Comparison of ENCODE assay signal across 19 cellular contexts in the genomic region with DNA sequence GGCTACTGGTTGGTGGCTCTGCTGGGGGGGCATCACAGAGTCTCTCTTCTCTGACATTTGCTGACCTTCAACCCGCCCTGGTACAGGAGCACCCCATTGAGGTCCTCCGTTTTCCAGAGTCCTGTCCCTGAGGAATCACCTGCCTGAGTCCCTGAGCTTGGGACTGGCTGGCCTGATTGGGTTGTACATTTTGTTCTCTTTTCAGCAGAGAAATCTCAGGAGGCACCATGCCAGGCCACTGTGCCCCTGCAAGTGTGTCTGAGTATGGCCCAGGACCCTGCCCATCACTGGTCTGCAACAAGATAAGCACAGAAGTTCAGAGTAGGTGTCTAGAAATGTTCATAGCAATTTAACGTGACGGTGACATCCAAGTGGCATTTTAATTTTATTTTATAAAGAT.
DNase-seq lines count a peak whose midpoint lies in the region; ATAC-seq and TF ChIP-seq lines count a peak whose summit lies in the region.
"Had no signal": no experiment of that assay in that cellular context is flagged by ENCODE, and none has a peak within 500 bp of the region (broad histone marks: within the 10 kb centered on the region; RNA-seq: fewer than 3 reads in every experiment).

No MANE protein-coding gene starts in this region.

- H3K9ac ChIP-seq in BLaER1 treated with 17β-estradiol and CSF1 and Interleukin-3, amounts not matched to agents 10 nM and 100 nM = peak overlapping the region in 2 of 11 experiments; percentile 4 to 25; a peak in 2 of 22 replicates
- H3K9ac ChIP-seq in SU-DHL-6 (ENCODE audit: low read length) (no peak overlapping the region), rectal smooth muscle tissue (ENCODE audit: low read length) (peak overlapping the region; percentile 10)

- no peaks in the 10 kb centered on the region for H3K9me2 ChIP-seq in SU-DHL-6 (replicated peaks; ENCODE audit: insufficient read depth, low read length)

- H3K27ac ChIP-seq in BLaER1 treated with 17β-estradiol and CSF1 and Interleukin-3, amounts not matched to agents 10 nM and 100 nM = peak overlapping the region in 9 of 11 experiments; percentile 0 to 54 (median 25); a peak in 13 of 22 replicates
- H3K27ac ChIP-seq in SU-DHL-6 (ENCODE audit: low read depth, low read length) (peak overlapping the region; percentile 69), gastroesophageal sphincter (peak overlapping the region; percentile 82 to 90 (median 84)), rectal smooth muscle tissue (ENCODE audit: low read depth, low read length) (peak overlapping the region; percentile 88)
- H3K27ac ChIP-seq: breast epithelium had no signal

- ATAC-seq in gastroesophageal sphincter = no peak
- no peak for ATAC-seq in mucosa of descending colon
- no peak for ATAC-seq in HG03457 (IDR thresholded peaks at IDR 0.05; ENCODE audit: unreplicated experiment)
- ATAC-seq: activated CD4-positive, CD25-positive, alpha-beta regulatory T cell treated with anti-CD3 and anti-CD28 coated beads, Interleukin-2, amount 50 U/mL, for 24 hours; activated CD8-positive, alpha-beta T cell treated with anti-CD3 and anti-CD28 coated beads, Interleukin-2, amount 10 ng/mL, durations not matched to agents 7 days and 5 days had no signal

- H3K36me3 ChIP-seq in BLaER1 treated with 17β-estradiol and CSF1 and Interleukin-3, amounts not matched to agents 10 nM and 100 nM = peaks cover 0 to 52% (median 28%) of the 10 kb centered on the region in 11 experiments; a peak in 15 of 22 replicates
- no peaks in the 10 kb centered on the region for H3K36me3 ChIP-seq in SU-DHL-6 (ENCODE audit: low read length)
- H3K36me3 ChIP-seq in gastroesophageal sphincter = no peaks in the 10 kb centered on the region
- H3K36me3 ChIP-seq in rectal smooth muscle tissue (ENCODE audit: control insufficient read depth, insufficient read depth, low read length) = no peaks in the 10 kb centered on the region
- H3K36me3 ChIP-seq in mucosa of descending colon (ENCODE audit: low read depth) = no peaks in the 10 kb centered on the region
- H3K36me3 ChIP-seq: breast epithelium had no signal

- no peak overlapping the region for H2AFZ ChIP-seq in SU-DHL-6 (ENCODE audit: low read depth, low read length, severe bottlenecking)

- peaks cover 82 to 100% (median 93%) of the 10 kb centered on the region in 10 experiments for H3K4me1 ChIP-seq in BLaER1 treated with 17β-estradiol and CSF1 and Interleukin-3, amounts not matched to agents 10 nM and 100 nM
- H3K4me1 ChIP-seq in gastroesophageal sphincter = peaks cover 0 to 99% (median 23%) of the 10 kb centered on the region in 3 donors
- peaks cover 52% of the 10 kb centered on the region for H3K4me1 ChIP-seq in rectal smooth muscle tissue (ENCODE audit: control insufficient read depth, insufficient read depth, low read length)
- no peaks in the 10 kb centered on the region for H3K4me1 ChIP-seq in mucosa of descending colon (ENCODE audit: low read depth)
- H3K4me1 ChIP-seq: breast epithelium had no signal

- 69 to 93% methylated on average over 2 to 3 of the region's 4 CpGs for WGBS in gastroesophageal sphincter (ENCODE audit: low coverage in 1 of 2), 2 donors

- TF ChIP-seq CTCF in SU-DHL-6 (IDR thresholded peaks at IDR 0.05; ENCODE audit: insufficient read depth, low read length, poor library complexity, severe bottlenecking) (no peak), gastroesophageal sphincter (IDR thresholded peaks at IDR 0.05) (no peak), mucosa of descending colon (IDR thresholded peaks at IDR 0.05) (no peak)

- no peak for TF ChIP-seq EP300 in gastroesophageal sphincter (IDR thresholded peaks at IDR 0.05)

- H3K79me2 ChIP-seq in SU-DHL-6 (ENCODE audit: insufficient read depth, low read length) = peaks cover 100% of the 10 kb centered on the region

- H3K4me3 ChIP-seq in BLaER1 treated with 17β-estradiol and CSF1 and Interleukin-3, amounts not matched to agents 10 nM and 100 nM = no peak overlapping the region
- H3K4me3 ChIP-seq in SU-DHL-6 (ENCODE audit: insufficient read depth, low read length, poor library complexity, severe bottlenecking) (no peak overlapping the region), gastroesophageal sphincter (no peak overlapping the region), rectal smooth muscle tissue (ENCODE audit: low read length) (no peak overlapping the region), mucosa of descending colon (no peak overlapping the region)
- H3K4me3 ChIP-seq: breast epithelium, K562, lung had no signal

- TF ChIP-seq POLR2A in gastroesophageal sphincter (IDR thresholded peaks at IDR 0.05) = no peak

- intact Hi-C loops in mucosa of descending colon (cut with DNase I, micrococcal nuclease) = no loop called here

- peaks cover 55% of the 10 kb centered on the region for H3F3A ChIP-seq in SU-DHL-6 (ENCODE audit: insufficient read depth)

- no peaks in the 10 kb centered on the region for H3K27me3 ChIP-seq in BLaER1 treated with 17β-estradiol and CSF1 and Interleukin-3, amounts not matched to agents 10 nM and 100 nM
- H3K27me3 ChIP-seq in SU-DHL-6 (ENCODE audit: low read length) (no peaks in the 10 kb centered on the region), gastroesophageal sphincter (no peaks in the 10 kb centered on the region), rectal smooth muscle tissue (ENCODE audit: control insufficient read depth, insufficient read depth, low read length) (no peaks in the 10 kb centered on the region)
- H3K27me3 ChIP-seq: breast epithelium had no signal

- DNase-seq in GF-D8 (lab: John Stamatoyannopoulos, UW) (no peak), kidney glomerular epithelial cell (lab: John Stamatoyannopoulos, UW) (no peak), mucosa of descending colon (no peak)
- DNase-seq: ACHN; activated CD8-positive, alpha-beta T cell treated with anti-CD3 and anti-CD28 coated beads, Interleukin-2, amount 10 ng/mL, durations not matched to agents 7 days and 5 days; activated gamma-delta T cell treated with Interleukin-2 at 50 U/mL for 16 hours; activated T-cell treated with anti-CD3 and anti-CD28 coated beads, Interleukin-2, amount 50 U/mL, for 1 hour; foreskin fibroblast; GDM1; MM.1S had no signal

- H3K4me2 ChIP-seq in BLaER1 treated with 17β-estradiol and CSF1 and Interleukin-3, amounts not matched to agents 10 nM and 100 nM = peak overlapping the region in 10 of 11 experiments; percentile 61 to 90 (median 74); a peak in 15 of 22 replicates
- no peak overlapping the region for H3K4me2 ChIP-seq in SU-DHL-6 (ENCODE audit: low read depth, low read length, poor library complexity, severe bottlenecking)

- H3K9me3 ChIP-seq in BLaER1 treated with 17β-estradiol and CSF1 and Interleukin-3, amounts not matched to agents 10 nM and 100 nM (replicated peaks in 1 of 11) = no peaks in the 10 kb centered on the region; a peak in 1 of 22 replicates
- H3K9me3 ChIP-seq in SU-DHL-6 (ENCODE audit: insufficient read depth, low read length) = no peaks in the 10 kb centered on the region
- H3K9me3 ChIP-seq in gastroesophageal sphincter = no peaks in the 10 kb centered on the region
- no peaks in the 10 kb centered on the region for H3K9me3 ChIP-seq in mucosa of descending colon
- H3K9me3 ChIP-seq: breast epithelium had no signal

- H4K20me1 ChIP-seq in BLaER1 treated with 17β-estradiol and CSF1 and Interleukin-3, amounts not matched to agents 10 nM and 100 nM = peaks cover 27 to 99% (median 64%) of the 10 kb centered on the region in 11 experiments; a peak in 20 of 22 replicates
- no peaks in the 10 kb centered on the region for H4K20me1 ChIP-seq in SU-DHL-6 (ENCODE audit: low read depth, low read length)

Comparison
In these comparisons a context has a peak if more than half of its experiments do, and no peak if none do; other contexts are left out.
1. H3K27ac ChIP-seq: peak in every context shown above with its lines; median percentile 88 in rectal smooth muscle tissue; 84 in gastroesophageal sphincter; 69 in SU-DHL-6; 25 in BLaER1 treated with 17β-estradiol and CSF1 and Interleukin-3, amounts not matched to agents 10 nM and 100 nM.